ENCODE assay signal across 33 cellular contexts in the genomic region with DNA sequence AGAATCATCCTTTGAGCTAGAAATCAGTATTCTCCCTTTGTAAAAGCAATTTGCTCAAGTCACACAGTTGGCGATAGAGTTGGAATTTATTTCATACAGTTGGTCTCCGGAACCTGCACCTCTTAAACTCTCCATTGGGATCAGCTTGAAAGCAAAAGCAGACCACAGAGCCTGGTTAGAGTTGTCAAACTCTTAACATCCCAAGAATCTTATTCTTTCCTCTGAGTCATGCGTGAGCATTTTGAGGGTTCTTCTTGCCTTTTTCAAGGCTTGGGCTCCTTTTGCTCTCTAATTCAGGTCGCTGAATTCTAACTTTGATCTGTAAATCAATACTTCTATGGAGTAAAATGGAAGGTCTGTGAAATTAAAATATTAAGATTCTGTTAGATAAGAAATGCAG. TPM values are rescaled to one million over a fixed set of nuclear protein-coding genes. Genes with fewer than 3 reads are reported as not detected.
DNase-seq lines count a peak whose midpoint lies in the region; FAIRE-seq and TF ChIP-seq lines count a peak whose summit lies in the region.
"Had no signal": no experiment of that assay in that cellular context is flagged by ENCODE, and none has a peak within 500 bp of the region (broad histone marks: within the 10 kb centered on the region; RNA-seq: fewer than 3 reads in every experiment).

No MANE protein-coding gene starts in this region.

- FAIRE-seq in GM12892 (lab: Jason Lieb, UNC) = no peak
- FAIRE-seq: A204.1, GM19239, islet of Langerhans had no signal

- no peak overlapping the region for H3K4me2 ChIP-seq in mesendoderm (ENCODE audit: low read length)
- H3K4me2 ChIP-seq: GM23338 had no signal

- POLR2A ChIA-PET in AG04449 (lab: Yijun Ruan, JAX) = no interaction called here

- H3K4me3 ChIP-seq in AG04449 (ENCODE audit: low read depth, low read length) (no peak overlapping the region), mesendoderm (ENCODE audit: low read length) (no peak overlapping the region)
- H3K4me3 ChIP-seq: adrenal gland, cardiac muscle cell, esophagus squamous epithelium, gastrocnemius medialis, GM23338, right lobe of liver, SK-N-MC, tibial nerve had no signal

- H3K4me3 Mint-ChIP-seq in HFFc6 = peak overlapping the region; percentile 50
- H3K4me3 Mint-ChIP-seq: GM23338, nephron had no signal

- no peak overlapping the region for H4K8ac ChIP-seq in mesendoderm (ENCODE audit: low read depth, low read length)

- no peaks in the 10 kb centered on the region for H3K79me2 ChIP-seq in mesendoderm (ENCODE audit: control insufficient read depth, insufficient read depth, low read length)

- TF ChIP-seq CTCF in AG04449 (IDR thresholded peaks at IDR 0.05; ENCODE audit: insufficient read depth, low read length, missing control alignments) = no peak
- no peak for TF ChIP-seq CTCF in HFFc6 (IDR thresholded peaks at IDR 0.05)

- H4K5ac ChIP-seq in mesendoderm (ENCODE audit: low read length) = no peak overlapping the region

- H3K23ac ChIP-seq in mesendoderm (ENCODE audit: low read length) = no peak overlapping the region

- no peaks in the 10 kb centered on the region for H3K79me1 ChIP-seq in mesendoderm (ENCODE audit: low read length)

- H3K27me3 Mint-ChIP-seq in HFFc6 (ENCODE audit: insufficient read depth) = peaks cover 2% of the 10 kb centered on the region; the same call in 1 of the 2 replicates

- H3K56ac ChIP-seq in mesendoderm (ENCODE audit: low read length) = no peak overlapping the region

- WGBS in mesendoderm (ENCODE audit: extremely low coverage, insufficient coverage, low lambda C conversion rate) = no CpG with 5 or more reads among the region's 4 CpGs

- peaks cover 8% of the 10 kb centered on the region; the same call in 1 of the 2 replicates for H3K36me3 Mint-ChIP-seq in HFFc6 (ENCODE audit: low read depth)

- no peak overlapping the region for H2AK5ac ChIP-seq in mesendoderm (ENCODE audit: low read length)

- DNase-seq in AG04449 (ENCODE audit: low read depth, low spot score) (peak; percentile 7), HFFc6 (peak; percentile 43), astrocyte of the hippocampus (ENCODE audit: low read depth, low spot score) (peak; percentile 82), mesendoderm (peak; percentile 21), GM12892 (ENCODE audit: insufficient read length) (no peak), KG1 (lab: John Stamatoyannopoulos, UW) (no peak), GM19238 (ENCODE audit: insufficient read length, low spot score) (no peak), SW480 (ENCODE audit: low spot score) (no peak)
- DNase-seq: activated CD4-positive, alpha-beta T cell treated with anti-CD3 and anti-CD28 coated beads for 4 hours; activated CD8-positive, alpha-beta memory T cell treated with anti-CD3 and anti-CD28 coated beads for 24 hours; activated naive CD4-positive, alpha-beta T cell; activated T-cell treated with anti-CD3 and anti-CD28 coated beads, Interleukin-2, amount 50 U/mL, for 1 hour; adrenal gland; C1 segment of cervical spinal cord; Caco-2; esophagus squamous epithelium; gastrocnemius medialis; NCI-H1105; NCI-H2029; NCI-H345; posterior cingulate gyrus; right lobe of liver; stimulated activated CD8-positive, alpha-beta memory T cell treated with anti-CD3 and anti-CD28 coated beads, Interleukin-4, amount 100 ng/mL, for 48 hours; T-helper 2 cell had no signal

- H3K36me3 ChIP-seq in mesendoderm (ENCODE audit: control insufficient read depth, insufficient read depth, low read length) = no peaks in the 10 kb centered on the region
- H3K36me3 ChIP-seq: adrenal gland, cardiac muscle cell, esophagus squamous epithelium, gastrocnemius medialis, right lobe of liver, tibial nerve had no signal

- H2BK5ac ChIP-seq in mesendoderm (ENCODE audit: low read length) = no peak overlapping the region

- H3K9me3 Mint-ChIP-seq in HFFc6 = peaks cover 9% of the 10 kb centered on the region
- H3K9me3 Mint-ChIP-seq: nephron had no signal

- no peak overlapping the region for H2BK15ac ChIP-seq in mesendoderm (replicated peaks; ENCODE audit: low read depth)

- no peak overlapping the region for H3K4ac ChIP-seq in mesendoderm (ENCODE audit: low read depth, low read length)

- no peak for TF ChIP-seq POLR2A in GM12892 (IDR thresholded peaks at IDR 0.05; ENCODE audit: low read depth, low read length)

- no peaks in the 10 kb centered on the region for H3K4me1 ChIP-seq in mesendoderm (ENCODE audit: control insufficient read depth, low read depth, low read length)
- H3K4me1 ChIP-seq: adrenal gland, esophagus squamous epithelium, gastrocnemius medialis, right lobe of liver, tibial nerve had no signal

- H3K4me1 Mint-ChIP-seq in HFFc6 (ENCODE audit: low read depth) = peaks cover 57% of the 10 kb centered on the region
- H3K4me1 Mint-ChIP-seq: GM23338, nephron had no signal

- no peak overlapping the region for H2BK120ac ChIP-seq in mesendoderm (ENCODE audit: low read depth, low read length)

- H3K9ac ChIP-seq in mesendoderm (ENCODE audit: low read length) = no peak overlapping the region

- no peaks in the 10 kb centered on the region for H3K27me3 ChIP-seq in mesendoderm (ENCODE audit: insufficient read depth, low read length, poor library complexity)
- H3K27me3 ChIP-seq: adrenal gland, cardiac muscle cell, esophagus squamous epithelium, gastrocnemius medialis, tibial nerve had no signal

- no peak overlapping the region for H3K27ac ChIP-seq in mesendoderm (ENCODE audit: low read depth, low read length)
- H3K27ac ChIP-seq: adrenal gland, cardiac muscle cell, esophagus squamous epithelium, gastrocnemius medialis, right lobe of liver, RWPE1, tibial nerve had no signal

- CTCF ChIA-PET in AG04449 (lab: Yijun Ruan, JAX) = interaction anchor here (0.9 kb wide), 1 partner anchor 26 kb away, joined by 3 read pairs; no protein-coding TSS in a partner anchor

- H3K27ac Mint-ChIP-seq in HFFc6 = peak overlapping the region; percentile 51
- H3K27ac Mint-ChIP-seq: GM23338 had no signal

- no peak overlapping the region for H3K18ac ChIP-seq in mesendoderm (ENCODE audit: low read length)

RNA-seq across cellular contexts. Expression of gene SCIN, which starts 19.6 kb away (rescaled TPM):
- 10 to 100 TPM in 4 of 6 experiments, 1 to 10 TPM in 1, under 1 TPM in 1; 0.92 to 50.8 (median 47.4) TPM for total RNA-seq in HFFc6 (2021; fragmentation: NEBNext Ultra II Directional; extraction: Animal tissue kit (Norgen Biotek cat#: 25700))
- 0.31 TPM for polyA plus RNA-seq in mesendoderm (2013, experiment 1 of 2)
- 0.31 TPM for polyA plus RNA-seq in mesendoderm (2013, experiment 2 of 2)
- 0.30 TPM for polyA plus RNA-seq in GM12892 (2012; ENCODE audit: missing spikeins)

Comparison
In these comparisons a context has a peak if more than half of its experiments do, and no peak if none do; other contexts are left out.
1. DNase-seq: peak in AG04449 (single experiment), HFFc6 (single experiment), astrocyte of the hippocampus (single experiment) and mesendoderm (single experiment); none in GM12892 (single experiment), KG1 (single experiment), GM19238 (single experiment) and SW480 (single experiment).